ENCODE assay signal across 8 cellular contexts in genomic region chr16:13158427-13158826, GRCh38.
"Had no signal": no experiment of that assay in that cellular context is flagged by ENCODE, and none has a peak within 500 bp of the region (broad histone marks: within the 10 kb centered on the region; RNA-seq: fewer than 3 reads in every experiment).

No MANE protein-coding gene starts in this region.

- H3K27ac ChIP-seq: GM23248 had no signal

- DNase-seq: GM23248, H9, HCEC 1CT, IMR-90, KBM-7 had no signal

- H3K9me3 Mint-ChIP-seq: H9 had no signal

- H3K4me3 ChIP-seq: GM23248 had no signal

- H3K4me3 Mint-ChIP-seq: H9 had no signal

- H3K9ac ChIP-seq: GM23248 had no signal

- FAIRE-seq: H1, H54, HTR-8/SVneo had no signal

- H2AFZ ChIP-seq: GM23248 had no signal
